In the genomic region with DNA sequence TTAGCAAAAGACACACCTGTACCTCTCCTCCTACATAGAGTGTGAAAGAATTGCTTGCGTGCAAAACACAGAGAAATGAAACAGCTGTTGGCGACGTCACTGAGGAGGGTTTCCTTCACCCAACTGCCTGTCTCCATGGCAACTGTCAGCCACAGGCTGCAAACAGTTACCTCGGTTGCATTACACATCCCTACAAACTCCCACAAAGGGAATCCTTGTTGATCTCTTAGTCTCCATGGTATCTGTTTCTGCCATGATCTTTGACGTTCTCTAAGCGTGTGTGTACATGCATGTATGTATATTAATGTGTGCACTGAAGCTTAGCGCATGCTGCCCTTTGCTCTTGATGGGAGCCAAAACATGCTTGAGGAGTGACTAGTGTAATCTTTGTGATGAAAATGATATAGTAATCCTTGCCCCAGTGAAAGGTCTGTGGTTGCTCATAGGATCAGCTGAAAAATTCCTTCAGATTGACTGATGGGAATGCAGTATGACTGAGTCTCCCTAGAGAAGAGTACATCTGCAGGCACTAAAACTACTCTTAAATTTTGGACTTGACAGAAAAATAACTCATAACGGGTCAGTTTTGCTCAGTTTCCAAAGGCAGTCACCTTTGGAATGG, we compare ENCODE assay signal across 14 cellular contexts.
DNase-seq lines count a peak whose midpoint lies in the region; ATAC-seq, FAIRE-seq and TF ChIP-seq lines count a peak whose summit lies in the region.
"Had no signal": no experiment of that assay in that cellular context is flagged by ENCODE, and none has a peak within 500 bp of the region (broad histone marks: within the 10 kb centered on the region; RNA-seq: fewer than 3 reads in every experiment).

No MANE protein-coding gene starts in this region.

- H3K9me3 ChIP-seq in MG63, result no peaks in the 10 kb centered on the region

- peaks cover 0 to 12% (median 0%) of the 10 kb centered on the region in 5 donors for H3K27me3 Mint-ChIP-seq in naive thymus-derived CD8-positive, alpha-beta T cell
- H3K27me3 Mint-ChIP-seq: stimulated activated naive B cell treated with anti-CD40 and anti-IgM and Interleukin-4, amounts not matched to agents 10 μg/mL and 1 μg/mL and 100 μg/mL, for 72 hours had no signal

- H3K27ac Mint-ChIP-seq in naive thymus-derived CD8-positive, alpha-beta T cell, result no peak overlapping the region
- H3K27ac Mint-ChIP-seq: progenitor cell of endocrine pancreas; stimulated activated naive B cell treated with anti-CD40 and anti-IgM and Interleukin-4, amounts not matched to agents 10 μg/mL and 1 μg/mL and 100 μg/mL, for 72 hours had no signal

- H3K36me3 ChIP-seq in bronchial epithelial cell (ENCODE audit: control insufficient read depth, insufficient read depth, low read length) (no peaks in the 10 kb centered on the region), MG63 (no peaks in the 10 kb centered on the region)

- DNase-seq in AG20443 (ENCODE audit: low spot score), result peak; percentile 51
- peak; percentile 92 for DNase-seq in LHCN-M2 (ENCODE audit: low read depth)
- DNase-seq in bronchial epithelial cell (ENCODE audit: low read depth), result peak; percentile 51
- peak; percentile 6 for DNase-seq in lung microvascular endothelial cell (ENCODE audit: low read depth in 2 of 2)
- DNase-seq in NCI-H146 (lab: John Stamatoyannopoulos, UW), result no peak
- no peak for DNase-seq in naive thymus-derived CD8-positive, alpha-beta T cell
- no peak for DNase-seq in MG63
- DNase-seq: activated naive CD4-positive, alpha-beta T cell; central memory CD4-positive, alpha-beta T cell; NCI-H1092; stimulated activated CD4-positive, alpha-beta T cell treated with anti-CD3 and anti-CD28 coated beads, Interleukin-2, amount 100 ng/mL, for 48 hours; stimulated activated naive B cell treated with anti-CD40 and anti-IgM and Interleukin-4, amounts not matched to agents 10 μg/mL and 1 μg/mL and 100 μg/mL, for 72 hours had no signal

- POLR2A ChIA-PET in naive thymus-derived CD8-positive, alpha-beta T cell (lab: Charles Lee), result no interaction called here

- H3K9me3 Mint-ChIP-seq in naive thymus-derived CD8-positive, alpha-beta T cell, result peaks cover 0 to 28% (median 10%) of the 10 kb centered on the region in 9 donors

- H3K4me1 Mint-ChIP-seq in naive thymus-derived CD8-positive, alpha-beta T cell, result no peaks in the 10 kb centered on the region
- H3K4me1 Mint-ChIP-seq: stimulated activated naive B cell treated with anti-CD40 and anti-IgM and Interleukin-4, amounts not matched to agents 10 μg/mL and 1 μg/mL and 100 μg/mL, for 72 hours had no signal

- no peaks in the 10 kb centered on the region for H3K27me3 ChIP-seq in bronchial epithelial cell (ENCODE audit: control insufficient read depth, insufficient read depth, low read length)
- no peaks in the 10 kb centered on the region for H3K27me3 ChIP-seq in MG63

- peaks cover 0 to 4% (median 0%) of the 10 kb centered on the region in 3 donors for H3K36me3 Mint-ChIP-seq in naive thymus-derived CD8-positive, alpha-beta T cell

- FAIRE-seq in bronchial epithelial cell (lab: Jason Lieb, UNC), result peak; percentile 70

- no peak overlapping the region for H3K4me3 Mint-ChIP-seq in naive thymus-derived CD8-positive, alpha-beta T cell
- H3K4me3 Mint-ChIP-seq: stimulated activated naive B cell treated with anti-CD40 and anti-IgM and Interleukin-4, amounts not matched to agents 10 μg/mL and 1 μg/mL and 100 μg/mL, for 72 hours had no signal

- H3K4me3 ChIP-seq in bronchial epithelial cell (ENCODE audit: low read depth, low read length) (no peak overlapping the region), MG63 (no peak overlapping the region)

- no peak for ATAC-seq in GM18907 (IDR thresholded peaks at IDR 0.05; ENCODE audit: unreplicated experiment)
- ATAC-seq in naive thymus-derived CD8-positive, alpha-beta T cell, result no peak
- ATAC-seq: stimulated activated naive B cell treated with anti-CD40 and anti-IgM and Interleukin-4, amounts not matched to agents 10 μg/mL and 1 μg/mL and 100 μg/mL, for 72 hours had no signal

- TF ChIP-seq CTCF in bronchial epithelial cell (IDR thresholded peaks at IDR 0.05; ENCODE audit: insufficient read depth, low read length, severe bottlenecking), result no peak

Comparison
In these comparisons a context has a peak if more than half of its experiments do, and no peak if none do; other contexts are left out.
1. DNase-seq: peak in AG20443 (single experiment), LHCN-M2 (single experiment), bronchial epithelial cell (single experiment) and lung microvascular endothelial cell (2 of 2); none in NCI-H146 (single experiment), naive thymus-derived CD8-positive, alpha-beta T cell (0 of 10) and MG63 (single experiment).